ENCODE assay signal across 11 cellular contexts in genomic region chr9:98842510-98842909, GRCh38.
"Had no signal": no experiment of that assay in that cellular context is flagged by ENCODE, and none has a peak within 500 bp of the region (broad histone marks: within the 10 kb centered on the region; RNA-seq: fewer than 3 reads in every experiment).

No MANE protein-coding gene starts in this region.

- H3K4me3 ChIP-seq: GM23248, GM23338, HAP-1 had no signal

- DNase-seq: GM23248, GOT3, H7, H9, HCEC 1CT, HFFc6 had no signal

- H2AFZ ChIP-seq: GM23248, GM23338 had no signal

- H3K27ac ChIP-seq: GM23248 had no signal

- H3K36me3 ChIP-seq: HAP-1 had no signal

- H3K9me3 Mint-ChIP-seq: GM23338, H9, HFFc6 had no signal

- H3K4me2 ChIP-seq: GM23338 had no signal

- FAIRE-seq: H1, H54 had no signal

- ATAC-seq: GM23338, HCT116 had no signal

- H3K9me3 ChIP-seq: HAP-1 had no signal

- H3K4me1 ChIP-seq: HAP-1 had no signal

- H3K9ac ChIP-seq: GM23248 had no signal

- H3K27ac Mint-ChIP-seq: GM23338, H9, HFFc6 had no signal

- H3K4me3 Mint-ChIP-seq: GM23338, H9, HFFc6 had no signal
